ENCODE assay signal across 17 cellular contexts in the genomic region with DNA sequence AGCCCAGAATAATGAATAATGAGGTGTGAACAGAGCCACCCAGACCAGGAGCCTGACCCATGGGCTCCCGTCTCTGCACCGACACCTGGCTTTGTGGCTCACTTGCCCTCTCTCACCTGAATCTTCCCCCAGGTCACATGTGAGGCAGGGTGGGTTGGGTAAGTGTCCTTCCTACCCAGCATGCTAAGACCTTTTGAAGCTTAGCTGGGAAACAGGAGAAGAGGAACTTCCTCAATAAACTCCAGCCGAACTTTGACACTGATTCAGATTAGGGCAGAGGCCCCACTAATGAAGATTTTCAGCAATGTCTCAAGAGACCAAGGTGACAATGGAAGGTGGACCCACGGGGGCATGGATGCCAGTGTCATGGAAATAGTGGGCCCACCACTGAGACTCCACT.
"Had no signal": no experiment of that assay in that cellular context is flagged by ENCODE, and none has a peak within 500 bp of the region (broad histone marks: within the 10 kb centered on the region; RNA-seq: fewer than 3 reads in every experiment).

No MANE protein-coding gene starts in this region.

- DNase-seq: effector memory CD8-positive, alpha-beta T cell; foreskin fibroblast; immature natural killer cell; left cardiac atrium; mesenchymal stem cell; midbrain; naive B cell; posterior cingulate gyrus; stimulated activated naive CD4-positive, alpha-beta T cell; stomach; uterus had no signal

- H3K4me1 ChIP-seq: uterus had no signal

- H3K36me3 Mint-ChIP-seq: immature natural killer cell, naive B cell had no signal

- H3K4me1 Mint-ChIP-seq: immature natural killer cell, naive B cell had no signal

- H3K27me3 ChIP-seq: esophagus muscularis mucosa, stomach, uterus had no signal

- H3K4me3 ChIP-seq: esophagus muscularis mucosa, lung, stomach, uterus had no signal

- H3K27me3 Mint-ChIP-seq: dendritic cell treated with granulocyte-macrophage colony-stimulating factor and Interleukin-4, amounts not matched to agents 40 ng/mL and 50 ng/mL, for 4 days; effector memory CD8-positive, alpha-beta T cell; naive B cell; type B pancreatic cell had no signal

- H3K27ac Mint-ChIP-seq: dendritic cell treated with granulocyte-macrophage colony-stimulating factor and Interleukin-4, amounts not matched to agents 40 ng/mL and 50 ng/mL, for 4 days; effector memory CD8-positive, alpha-beta T cell; immature natural killer cell; type B pancreatic cell had no signal

- H3K9me3 ChIP-seq: esophagus muscularis mucosa, stomach, uterus had no signal

- H3K27ac ChIP-seq: epithelial cell of prostate, uterus had no signal

- H3K36me3 ChIP-seq: uterus had no signal

- H3K4me3 Mint-ChIP-seq: dendritic cell treated with granulocyte-macrophage colony-stimulating factor and Interleukin-4, amounts not matched to agents 40 ng/mL and 50 ng/mL, for 4 days; effector memory CD8-positive, alpha-beta T cell; immature natural killer cell; naive B cell; nephron; type B pancreatic cell had no signal

- H3K9me3 Mint-ChIP-seq: dendritic cell treated with granulocyte-macrophage colony-stimulating factor and Interleukin-4, amounts not matched to agents 40 ng/mL and 50 ng/mL, for 4 days; effector memory CD8-positive, alpha-beta T cell; immature natural killer cell; naive B cell; nephron; type B pancreatic cell had no signal
